8 cellular contexts compared by ENCODE assay signal in genomic region chr14:56579345-56580316, GRCh38. TPM values are rescaled to one million over a fixed set of nuclear protein-coding genes. Genes with fewer than 3 reads are reported as not detected.
DNase-seq lines count a peak whose midpoint lies in the region; ATAC-seq and TF ChIP-seq lines count a peak whose summit lies in the region.

TMEM260 (plus strand) TSS chr14:56579798; CDS start chr14:56579915, 117 bp downstream.

- H3K36me3 ChIP-seq in esophagus (ENCODE audit: control insufficient read depth in 2 of 2, insufficient read depth in 2 of 2, low read length in 1 of 2): no peaks in the 10 kb centered on the region
- no peaks in the 10 kb centered on the region for H3K36me3 ChIP-seq in mucosa of stomach (ENCODE audit: control insufficient read depth, insufficient read depth, low read length)

- peak; percentile 93 for ATAC-seq in GM21576 (IDR thresholded peaks at IDR 0.05; ENCODE audit: unreplicated experiment)

- peak; percentile 32; the same call in 1 of the 2 replicates for TF ChIP-seq RAD21 in Ishikawa (IDR thresholded peaks at IDR 0.05; ENCODE audit: low read depth)

- H3K9me3 ChIP-seq in esophagus (ENCODE audit: control insufficient read depth in 2 of 2, insufficient read depth in 1 of 2, low read depth in 1 of 2, low read length in 1 of 2) (no peaks in the 10 kb centered on the region), mucosa of stomach (ENCODE audit: control insufficient read depth, low read length) (no peaks in the 10 kb centered on the region)

- peak; percentile 81 for DNase-seq in DMS53 treated with DMSO at 0.1 percent for 48 hours (lab: John Stamatoyannopoulos, UW; ENCODE audit: unreplicated experiment)
- DNase-seq in OCI-M2 (lab: John Stamatoyannopoulos, UW; ENCODE audit: unreplicated experiment): peak; percentile 48
- peak; percentile 94 for DNase-seq in activated T-cell treated with anti-CD3 and anti-CD28 coated beads, Interleukin-2, amount 50 U/mL, for 1 hour
- DNase-seq in stimulated activated CD8-positive, alpha-beta memory T cell treated with anti-CD3 and anti-CD28 coated beads, Interleukin-7, amount 100 ng/mL, for 1 hour (ENCODE audit: low read depth in 2 of 2): peak; percentile 81 to 87

- peak within 1 kb of the TSS; percentile 97 for H3K9ac ChIP-seq in mucosa of stomach (ENCODE audit: low read length)

- TF ChIP-seq EP300 in Ishikawa (IDR thresholded peaks at IDR 0.05; ENCODE audit: borderline replicate concordance): peak; percentile 54; the same call in 1 of the 2 replicates

- H3K27ac ChIP-seq in esophagus (ENCODE audit: low read depth in 2 of 2, low read length in 1 of 2): peak within 1 kb of the TSS; percentile 21 to 84

- H3K4me1 ChIP-seq in esophagus (ENCODE audit: control insufficient read depth in 2 of 2, insufficient read depth in 2 of 2, low read length in 1 of 2) (peaks cover 0 to 5% of the 10 kb centered on the region in 2 donors), mucosa of stomach (ENCODE audit: control insufficient read depth, insufficient read depth, low read length) (peaks cover 13% of the 10 kb centered on the region)

- no peaks in the 10 kb centered on the region for H3K27me3 ChIP-seq in esophagus (ENCODE audit: control insufficient read depth in 1 of 2, insufficient read depth in 2 of 2, low read length in 2 of 2)
- no peaks in the 10 kb centered on the region for H3K27me3 ChIP-seq in mucosa of stomach (ENCODE audit: control insufficient read depth, insufficient read depth, low read length)

- 0% methylated on average over 55 to 64 of the region's 64 CpGs for WGBS in esophagus, 2 donors

- H3K4me3 ChIP-seq in esophagus (ENCODE audit: low read depth in 1 of 2, low read length in 2 of 2): peak within 1 kb of the TSS; percentile 91 to 98
- H3K4me3 ChIP-seq in mucosa of stomach (ENCODE audit: low read length): peak within 1 kb of the TSS; percentile 47

TF ChIP-seq in Ishikawa, 13 proteins besides CTCF, POLR2A, EP300 and RAD21:
- TF ChIP-seq TCF12 (IDR thresholded peaks at IDR 0.05; ENCODE audit: low read depth): 0 out of 2 replicates have a peak, but pooled peaks have one; percentile 21
- TF ChIP-seq NFIC (IDR thresholded peaks at IDR 0.05): no peak
- TF ChIP-seq ZBTB7A (IDR thresholded peaks at IDR 0.05; ENCODE audit: low read depth): no peak
- TF ChIP-seq YY1 (IDR thresholded peaks at IDR 0.05; ENCODE audit: low read depth): 0 out of 2 replicates have a peak, but pooled peaks have one; percentile 8
- TF ChIP-seq TEAD4 (IDR thresholded peaks at IDR 0.05): peak; percentile 29; the same call in 1 of the 2 replicates
- no peak for TF ChIP-seq FOXM1 (IDR thresholded peaks at IDR 0.05; ENCODE audit: borderline replicate concordance, low read depth)
- TF ChIP-seq TAF1 (IDR thresholded peaks at IDR 0.05; ENCODE audit: low read depth): peak; percentile 92

RNA-seq across cellular contexts. Expression of gene TMEM260, which starts in this region (rescaled TPM):
- 1 to 10 TPM; 4.4 to 7.3 TPM for polyA plus RNA-seq in esophagus

Comparison
In these comparisons a context has a peak if more than half of its experiments do, and no peak if none do; other contexts are left out.
1. Peak in every context shown above with its lines: DNase-seq, ATAC-seq, H3K4me3 ChIP-seq and H3K27ac ChIP-seq.